Comparison of ENCODE assay signal across 8 cellular contexts in genomic region chr7:11427686-11428273, GRCh38.
DNase-seq lines count a peak whose midpoint lies in the region; ATAC-seq and TF ChIP-seq lines count a peak whose summit lies in the region.

No MANE protein-coding gene starts in this region.

- no peaks in the 10 kb centered on the region for H3K9me3 Mint-ChIP-seq in CD8-positive, alpha-beta T cell

- H3K36me3 ChIP-seq in CD8-positive, alpha-beta T cell (ENCODE audit: insufficient read depth, low read length), result no peaks in the 10 kb centered on the region

- H3K27me3 Mint-ChIP-seq in CD8-positive, alpha-beta T cell (ENCODE audit: low read depth), result no peaks in the 10 kb centered on the region

- no peak overlapping the region for H3K27ac ChIP-seq in CD8-positive, alpha-beta T cell (ENCODE audit: low read depth, low read length)

- CTCF ChIA-PET in CD8-positive, alpha-beta T cell (lab: Charles Lee), result no interaction called here

- H3K4me3 Mint-ChIP-seq in CD8-positive, alpha-beta T cell, result no peak overlapping the region

- POLR2A ChIA-PET in CD8-positive, alpha-beta T cell (lab: Charles Lee), result no interaction called here

- H3K27me3 ChIP-seq in CD8-positive, alpha-beta T cell (ENCODE audit: insufficient read depth, low read length), result no peaks in the 10 kb centered on the region

- H3K36me3 Mint-ChIP-seq in CD8-positive, alpha-beta T cell, result no peaks in the 10 kb centered on the region

- H3K27ac Mint-ChIP-seq in CD8-positive, alpha-beta T cell, result no peak overlapping the region

- DNase-seq in A172 (ENCODE audit: low spot score) (peak; percentile 61), GM12865 (ENCODE audit: low read depth) (peak; percentile 59), NCI-H446 (lab: John Stamatoyannopoulos, UW) (peak; percentile 75), brain pericyte (ENCODE audit: low read depth, low spot score) (peak; percentile 16), left lobe of liver (ENCODE audit: low spot score) (no peak), T-helper 9 cell (no peak)
- DNase-seq in CD8-positive, alpha-beta T cell, result no peak

- H3K9me3 ChIP-seq in CD8-positive, alpha-beta T cell (ENCODE audit: low read length), result no peaks in the 10 kb centered on the region

- peak; percentile 53 for TF ChIP-seq CTCF in GM12865 (IDR thresholded peaks at IDR 0.05; ENCODE audit: insufficient read depth, low read depth, low read length, missing control alignments)
- no peak for TF ChIP-seq CTCF in CD8-positive, alpha-beta T cell (IDR thresholded peaks at IDR 0.05)

- no peaks in the 10 kb centered on the region for H3K4me1 Mint-ChIP-seq in CD8-positive, alpha-beta T cell (ENCODE audit: low read depth)

- intact Hi-C loops in CD8-positive, alpha-beta T cell (cut with DNase I, micrococcal nuclease), result loop anchor here (5.0 kb wide), 2 partner anchors 895 to 1065 kb away; no protein-coding TSS in a partner anchor

- ATAC-seq in HG03175 (IDR thresholded peaks at IDR 0.05; ENCODE audit: unreplicated experiment) (peak; percentile 54), left lobe of liver (peak; percentile 87)
- ATAC-seq in CD8-positive, alpha-beta T cell, result no peak

- no peak overlapping the region for H3K4me3 ChIP-seq in GM12865 (ENCODE audit: low read depth, low read length)
- no peak overlapping the region for H3K4me3 ChIP-seq in CD8-positive, alpha-beta T cell (ENCODE audit: low read depth, low read length)

- no peaks in the 10 kb centered on the region for H3K4me1 ChIP-seq in CD8-positive, alpha-beta T cell (ENCODE audit: insufficient read depth, low read length)

Comparison
In these comparisons a context has a peak if more than half of its experiments do, and no peak if none do; other contexts are left out.
1. DNase-seq: peak in A172 (single experiment), GM12865 (single experiment), NCI-H446 (2 of 2) and brain pericyte (single experiment); none in left lobe of liver (single experiment), T-helper 9 cell (single experiment) and CD8-positive, alpha-beta T cell (0 of 7).